Comparison of ENCODE assay signal across 1 cellular context in the genomic region with DNA sequence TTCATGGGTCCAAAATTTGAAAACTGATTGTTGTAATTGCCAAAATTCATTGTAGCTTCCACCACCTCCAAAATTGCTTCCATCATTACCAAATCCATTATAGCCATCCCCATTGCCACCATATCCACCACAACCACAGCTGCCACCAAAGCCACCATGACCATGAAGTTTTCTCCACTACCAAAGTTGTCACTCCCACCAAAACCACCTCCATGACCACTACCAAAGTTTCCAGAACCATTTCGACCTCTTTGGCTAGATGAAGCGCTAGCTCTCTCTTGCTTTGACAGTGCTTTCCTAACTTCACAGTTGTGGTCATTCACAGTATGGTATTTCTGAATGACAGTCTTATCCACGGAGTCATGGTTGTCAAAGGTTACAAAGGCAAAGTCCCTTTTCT. TPM values are rescaled to one million over a fixed set of nuclear protein-coding genes. Genes with fewer than 3 reads are reported as not detected.
"Had no signal": no experiment of that assay in that cellular context is flagged by ENCODE, and none has a peak within 500 bp of the region (broad histone marks: within the 10 kb centered on the region; RNA-seq: fewer than 3 reads in every experiment).

No MANE protein-coding gene starts in this region.

RNA-seq across cellular contexts. Expression of gene KLRG1, which starts 38.3 kb away (rescaled TPM):
- polyA plus RNA-seq: smooth muscle cell had no signal
